Comparison of ENCODE assay signal across 8 cellular contexts in genomic region chr10:91796332-91797076, GRCh38. TPM values are rescaled to one million over a fixed set of nuclear protein-coding genes. Genes with fewer than 3 reads are reported as not detected.
DNase-seq lines count a peak whose midpoint lies in the region; ATAC-seq and TF ChIP-seq lines count a peak whose summit lies in the region.

No MANE protein-coding gene starts in this region.

- POLR2A ChIA-PET in HEK293T (lab: Yijun Ruan, JAX) = interaction anchor here (1.3 kb wide), 1 partner anchor 16 kb away, joined by 3 read pairs; no protein-coding TSS in a partner anchor

- H3K27ac ChIP-seq in vagina = peak overlapping the region; percentile 96

- intact Hi-C loops in posterior cingulate gyrus (cut with DNase I) = loop anchor here (5.0 to 10.0 kb wide), 2 partner anchors 164 to 778 kb away; partner anchors contain the start of genes IDE and PPP1R3C
- intact Hi-C loops in vagina (cut with DNase I) = no loop called here

- H3K4me3 Mint-ChIP-seq in activated T-helper 17 cell treated with anti-CD3 and anti-CD28 coated beads, Interleukin-2, amount 50 U/mL, for 72 hours = peak overlapping the region; percentile 95
- peak overlapping the region; percentile 95 for H3K4me3 Mint-ChIP-seq in glutamatergic neuron (ENCODE audit: unreplicated experiment)

- H3K4me1 ChIP-seq in vagina = peaks cover 34% of the 10 kb centered on the region

- H3K36me3 ChIP-seq in GM06990 (ENCODE audit: control insufficient read depth, insufficient read depth, low read length) (no peaks in the 10 kb centered on the region), vagina (no peaks in the 10 kb centered on the region)

- CTCF ChIA-PET in HEK293T (lab: Yijun Ruan, JAX) = interaction anchor here (1.6 kb wide), 1 partner anchor 16 kb away, joined by 4 read pairs; no protein-coding TSS in a partner anchor

- no peak for TF ChIP-seq POLR2A in vagina (IDR thresholded peaks at IDR 0.05)

- TF ChIP-seq CTCF in GM06990 (IDR thresholded peaks at IDR 0.05; ENCODE audit: insufficient read depth, low read length, poor library complexity, severe bottlenecking) (no peak), glutamatergic neuron (IDR thresholded peaks at IDR 0.05; ENCODE audit: partially characterized antibody, unreplicated experiment) (no peak), vagina (IDR thresholded peaks at IDR 0.05) (no peak)

- ATAC-seq in activated T-helper 17 cell treated with anti-CD3 and anti-CD28 coated beads, Interleukin-2, amount 50 U/mL, for 72 hours (replicated peaks) = peak; percentile 59

- no peaks in the 10 kb centered on the region for H3K27me3 ChIP-seq in GM06990 (replicated peaks; ENCODE audit: control insufficient read depth, insufficient read depth, low read length)
- no peaks in the 10 kb centered on the region for H3K27me3 ChIP-seq in vagina

- DNase-seq in GM06990 (ENCODE audit: extremely low read depth, insufficient read length) (peak; percentile 56), HEK293T (ENCODE audit: extremely low spot score) (peak; percentile 16), NOMO-1 treated with DMSO at 0.1 percent for 48 hours (lab: John Stamatoyannopoulos, UW; ENCODE audit: unreplicated experiment) (peak; percentile 46), glutamatergic neuron (peak; percentile 23), posterior cingulate gyrus (peak in 6 of 10 donors; percentile 9 to 74 (median 42)), vagina (ENCODE audit: extremely low spot score in 2 of 2) (no peak), NCI-H748 (lab: John Stamatoyannopoulos, UW; ENCODE audit: unreplicated experiment) (no peak)

- H3K4me3 ChIP-seq in GM06990 (replicated peaks; ENCODE audit: low read depth, low read length) = peak overlapping the region; percentile 51
- peak overlapping the region; percentile 68 to 99 for H3K4me3 ChIP-seq in vagina

- peaks cover 37% of the 10 kb centered on the region for H3K36me3 Mint-ChIP-seq in activated T-helper 17 cell treated with anti-CD3 and anti-CD28 coated beads, Interleukin-2, amount 50 U/mL, for 72 hours (ENCODE audit: low read depth)
- peaks cover 5% of the 10 kb centered on the region for H3K36me3 Mint-ChIP-seq in glutamatergic neuron (ENCODE audit: unreplicated experiment)

- peaks cover 30% of the 10 kb centered on the region for H3K4me1 Mint-ChIP-seq in activated T-helper 17 cell treated with anti-CD3 and anti-CD28 coated beads, Interleukin-2, amount 50 U/mL, for 72 hours
- peaks cover 26% of the 10 kb centered on the region for H3K4me1 Mint-ChIP-seq in glutamatergic neuron (ENCODE audit: low read depth, unreplicated experiment)

- no peaks in the 10 kb centered on the region for H3K9me3 Mint-ChIP-seq in activated T-helper 17 cell treated with anti-CD3 and anti-CD28 coated beads, Interleukin-2, amount 50 U/mL, for 72 hours
- H3K9me3 Mint-ChIP-seq in glutamatergic neuron (ENCODE audit: unreplicated experiment) = peaks cover 5% of the 10 kb centered on the region

- H3K27ac Mint-ChIP-seq in activated T-helper 17 cell treated with anti-CD3 and anti-CD28 coated beads, Interleukin-2, amount 50 U/mL, for 72 hours = peak overlapping the region; percentile 76
- H3K27ac Mint-ChIP-seq in glutamatergic neuron (ENCODE audit: unreplicated experiment) = peak overlapping the region; percentile 41

- H3K9me3 ChIP-seq in vagina = no peaks in the 10 kb centered on the region

- H3K27me3 Mint-ChIP-seq in activated T-helper 17 cell treated with anti-CD3 and anti-CD28 coated beads, Interleukin-2, amount 50 U/mL, for 72 hours = no peaks in the 10 kb centered on the region
- H3K27me3 Mint-ChIP-seq in glutamatergic neuron (ENCODE audit: unreplicated experiment) = no peaks in the 10 kb centered on the region

TF ChIP-seq in HEK293T, 16 proteins besides CTCF, POLR2A, EP300 and RAD21:
- no peak for TF ChIP-seq LEF1 (IDR thresholded peaks at IDR 0.05; ENCODE audit: borderline replicate concordance)
- no peak for TF ChIP-seq ELF4 (IDR thresholded peaks at IDR 0.05)
- TF ChIP-seq L3MBTL2 (conservative IDR thresholded peaks at IDR 0.05) = no peak
- no peak for TF ChIP-seq FOXA1 (IDR thresholded peaks at IDR 0.05)
- TF ChIP-seq HDGF (IDR thresholded peaks at IDR 0.05; ENCODE audit: borderline replicate concordance) = no peak
- no peak for TF ChIP-seq CTBP1 (IDR thresholded peaks at IDR 0.05; ENCODE audit: borderline replicate concordance)
TF ChIP-seq in HEK293T: peak in this region for 0.

RNA-seq across cellular contexts. Expression of gene TNKS2, which starts 1.7 kb away (rescaled TPM):
- total RNA-seq in activated T-helper 17 cell treated with anti-CD3 and anti-CD28 coated beads, Interleukin-2, amount 50 U/mL, for 72 hours = 10 to 100 TPM; 25.6 to 30.7 TPM
- total RNA-seq in glutamatergic neuron (ENCODE audit: unreplicated experiment) = 60.4 TPM
- 36.3 TPM for total RNA-seq in vagina

Comparison
In these comparisons a context has a peak if more than half of its experiments do, and no peak if none do; other contexts are left out.
1. DNase-seq: peak in GM06990 (single experiment), HEK293T (single experiment), NOMO-1 treated with DMSO at 0.1 percent for 48 hours (single experiment), glutamatergic neuron (single experiment) and posterior cingulate gyrus (6 of 10); none in vagina (0 of 2) and NCI-H748 (single experiment).